ENCODE assay signal across 8 cellular contexts in genomic region chr15:97909291-97909891, GRCh38. TPM values are rescaled to one million over a fixed set of nuclear protein-coding genes. Genes with fewer than 3 reads are reported as not detected.
A peak's percentile ranks its signal among the peaks of the same experiment; 100 is the strongest.
DNase-seq lines count a peak whose midpoint lies in the region; ATAC-seq, FAIRE-seq and TF ChIP-seq lines count a peak whose summit lies in the region.

No MANE protein-coding gene starts in this region.

- H3K4me1 Mint-ChIP-seq in activated T-helper 2 cell treated with anti-CD3 and anti-CD28 coated beads, Interferon-gamma antibody, Interleukin-2, Interleukin-4, amounts not matched to agents 10 μg/mL and 5 μg/mL and 100 μg/mL, durations not matched to agents 14 hours and 24 hours and 36 hours (ENCODE audit: low read depth): peaks cover 1% of the 10 kb centered on the region

- H3K9ac ChIP-seq in PC-3 (ENCODE audit: low read length): no peak overlapping the region

- intact Hi-C loops in PC-3 (cut with micrococcal nuclease): loop anchor here (1.0 to 10.0 kb wide), 3 partner anchors 176 to 515 kb away; no protein-coding TSS in a partner anchor
- intact Hi-C loops in activated T-helper 2 cell treated with anti-CD3 and anti-CD28 coated beads, Interferon-gamma antibody, Interleukin-2, Interleukin-4, amounts not matched to agents 10 μg/mL and 5 μg/mL and 100 μg/mL, durations not matched to agents 14 hours and 24 hours and 36 hours (cut with micrococcal nuclease): loop anchor here (1.0 to 10.0 kb wide), 3 partner anchors 176 to 385 kb away; no protein-coding TSS in a partner anchor
- intact Hi-C loops in pancreas (cut with DNase I): loop anchor here in 2 of 3 donors (5.0 to 10.0 kb wide), 3 partner anchors 173 to 385 kb away; no protein-coding TSS in a partner anchor

- 0 to 1% methylated on average over 3 of the region's 3 CpGs for WGBS in pancreas, 2 donors

- H3K9me2 ChIP-seq in PC-3 (replicated peaks; ENCODE audit: low read length): no peaks in the 10 kb centered on the region

- no peak overlapping the region for H3K4me3 ChIP-seq in PC-3 (ENCODE audit: low read length)
- H3K4me3 ChIP-seq in pancreas: no peak overlapping the region

- no peak overlapping the region for H2AFZ ChIP-seq in PC-3 (ENCODE audit: low read length)

- H3K36me3 ChIP-seq in PC-3 (ENCODE audit: low read depth, low read length) (no peaks in the 10 kb centered on the region), pancreas (no peaks in the 10 kb centered on the region)

- BruUV-seq in PC-3 (replicated peaks; lab: Mats Ljungman, UMichigan): no TSS peak

- H3K27me3 ChIP-seq in PC-3 (ENCODE audit: low read length): peaks cover 60% of the 10 kb centered on the region
- peaks cover 0 to 5% (median 0%) of the 10 kb centered on the region in 4 donors for H3K27me3 ChIP-seq in pancreas

- H3K9me3 Mint-ChIP-seq in activated T-helper 2 cell treated with anti-CD3 and anti-CD28 coated beads, Interferon-gamma antibody, Interleukin-2, Interleukin-4, amounts not matched to agents 10 μg/mL and 5 μg/mL and 100 μg/mL, durations not matched to agents 14 hours and 24 hours and 36 hours: no peaks in the 10 kb centered on the region

- H3K4me2 ChIP-seq in PC-3 (ENCODE audit: low read length): no peak overlapping the region

- no peak overlapping the region for H3K4me3 Mint-ChIP-seq in activated T-helper 2 cell treated with anti-CD3 and anti-CD28 coated beads, Interferon-gamma antibody, Interleukin-2, Interleukin-4, amounts not matched to agents 10 μg/mL and 5 μg/mL and 100 μg/mL, durations not matched to agents 14 hours and 24 hours and 36 hours (ENCODE audit: low read depth)

- H3K9me3 ChIP-seq in PC-3 (ENCODE audit: low read length) (no peaks in the 10 kb centered on the region), pancreas (no peaks in the 10 kb centered on the region)

- CTCF ChIA-PET in PC-3 (lab: Charles Lee): no interaction called here

- H3K27me3 Mint-ChIP-seq in activated T-helper 2 cell treated with anti-CD3 and anti-CD28 coated beads, Interferon-gamma antibody, Interleukin-2, Interleukin-4, amounts not matched to agents 10 μg/mL and 5 μg/mL and 100 μg/mL, durations not matched to agents 14 hours and 24 hours and 36 hours (ENCODE audit: low read depth): peaks cover 12% of the 10 kb centered on the region

- no peaks in the 10 kb centered on the region for H3K4me1 ChIP-seq in PC-3 (ENCODE audit: insufficient read depth, low read length)
- H3K4me1 ChIP-seq in pancreas: no peaks in the 10 kb centered on the region

- H4K20me1 ChIP-seq in PC-3 (ENCODE audit: low read length): no peaks in the 10 kb centered on the region

- peak; percentile 5 for FAIRE-seq in pancreas (lab: Jason Lieb, UNC)

- peak; percentile 78 for DNase-seq in DMS114 treated with DMSO at 0.1 percent for 48 hours (lab: John Stamatoyannopoulos, UW; ENCODE audit: unreplicated experiment)
- DNase-seq in PC-3: peak; percentile 79
- DNase-seq in activated T-helper 2 cell treated with anti-CD3 and anti-CD28 coated beads, Interferon-gamma antibody, Interleukin-2, Interleukin-4, amounts not matched to agents 10 μg/mL and 5 μg/mL and 100 μg/mL, durations not matched to agents 14 hours and 24 hours and 36 hours (ENCODE audit: low spot score): peak; percentile 29
- peak; percentile 59 for DNase-seq in germinal center (ENCODE audit: low spot score)
- peak; percentile 34 to 89 (median 74) for DNase-seq in pancreas

- no peaks in the 10 kb centered on the region for H3F3A ChIP-seq in PC-3 (ENCODE audit: low read length, unreplicated experiment)

- ATAC-seq in GM19438 (IDR thresholded peaks at IDR 0.05; ENCODE audit: low read depth, unreplicated experiment): peak; percentile 98
- peak; percentile 95 for ATAC-seq in HG03521 (IDR thresholded peaks at IDR 0.05; ENCODE audit: unreplicated experiment)
- ATAC-seq in PC-3: peak; percentile 83
- ATAC-seq in pancreas: peak; percentile 82 to 100 (median 98)
- ATAC-seq in GM21447 (IDR thresholded peaks at IDR 0.05; ENCODE audit: unreplicated experiment): no peak

- H3K27ac ChIP-seq in PC-3 (ENCODE audit: low read length) (no peak overlapping the region), pancreas (no peak overlapping the region)

- no peak overlapping the region for H3K27ac Mint-ChIP-seq in activated T-helper 2 cell treated with anti-CD3 and anti-CD28 coated beads, Interferon-gamma antibody, Interleukin-2, Interleukin-4, amounts not matched to agents 10 μg/mL and 5 μg/mL and 100 μg/mL, durations not matched to agents 14 hours and 24 hours and 36 hours

- H3K79me2 ChIP-seq in PC-3 (ENCODE audit: low read length): no peaks in the 10 kb centered on the region

- TF ChIP-seq CTCF in PC-3 (conservative IDR thresholded peaks at IDR 0.05; ENCODE audit: low read depth, low read length): peak; percentile 84
- TF ChIP-seq CTCF in pancreas (IDR thresholded peaks at IDR 0.05): peak; percentile 78 to 94 (median 88)

- no peaks in the 10 kb centered on the region for H3K36me3 Mint-ChIP-seq in activated T-helper 2 cell treated with anti-CD3 and anti-CD28 coated beads, Interferon-gamma antibody, Interleukin-2, Interleukin-4, amounts not matched to agents 10 μg/mL and 5 μg/mL and 100 μg/mL, durations not matched to agents 14 hours and 24 hours and 36 hours (ENCODE audit: low read depth)

- POLR2A ChIA-PET in PC-3 (lab: Charles Lee; ENCODE audit: unreplicated experiment): no interaction called here

RNA-seq across cellular contexts. Expression of gene ARRDC4, which starts 51.1 kb away (rescaled TPM):
- total RNA-seq in PC-3 (2014; rRNA removed) (7.1 TPM in 2 replicates), pancreas (10 to 100 TPM; 10.8 to 32.7 (median 14.4) TPM)
- total RNA-seq in activated T-helper 2 cell treated with anti-CD3 and anti-CD28 coated beads, Interferon-gamma antibody, Interleukin-2, Interleukin-4, amounts not matched to agents 10 μg/mL and 5 μg/mL and 100 μg/mL, durations not matched to agents 14 hours and 24 hours and 36 hours: 0.14 and 0.27 TPM in 2 replicates
- 10 to 100 TPM; 16.2 to 29.8 TPM for polyA plus RNA-seq in pancreas

Comparison
In these comparisons a context has a peak if more than half of its experiments do, and no peak if none do; other contexts are left out.
1. DNase-seq: peak in every context shown above with its lines; median percentile 79 in PC-3; 78 in DMS114 treated with DMSO at 0.1 percent for 48 hours; 74 in pancreas; 59 in germinal center; 29 in activated T-helper 2 cell treated with anti-CD3 and anti-CD28 coated beads, Interferon-gamma antibody, Interleukin-2, Interleukin-4, amounts not matched to agents 10 μg/mL and 5 μg/mL and 100 μg/mL, durations not matched to agents 14 hours and 24 hours and 36 hours.